17 cellular contexts compared by ENCODE assay signal in genomic region chr2:215847056-215847455, GRCh38.
DNase-seq lines count a peak whose midpoint lies in the region; ATAC-seq and TF ChIP-seq lines count a peak whose summit lies in the region.
"Had no signal": no experiment of that assay in that cellular context is flagged by ENCODE, and none has a peak within 500 bp of the region (broad histone marks: within the 10 kb centered on the region; RNA-seq: fewer than 3 reads in every experiment).

No MANE protein-coding gene starts in this region.

- H3K4me1 Mint-ChIP-seq in CD14-positive monocyte (peaks cover 28% of the 10 kb centered on the region), H9 (peaks cover 5 to 9% of the 10 kb centered on the region in 2 experiments; a peak in 3 of 4 replicates)
- no peaks in the 10 kb centered on the region for H3K4me1 Mint-ChIP-seq in effector memory CD8-positive, alpha-beta T cell (ENCODE audit: low read depth in 2 of 2)
- H3K4me1 Mint-ChIP-seq: CD8-positive, alpha-beta memory T cell had no signal

- no peak overlapping the region for H3T11ph ChIP-seq in H9 (ENCODE audit: low read length)

- H3K4me2 ChIP-seq in H9 (ENCODE audit: insufficient read depth, insufficient read length, low read length) (no peak overlapping the region), hepatocyte (no peak overlapping the region)

- no peak overlapping the region for H3K4ac ChIP-seq in H9 (ENCODE audit: low read depth, low read length)

- H4K5ac ChIP-seq in H9 (ENCODE audit: insufficient read length, low read depth, low read length), result no peak overlapping the region

- H4K20me1 ChIP-seq in H9 (ENCODE audit: control insufficient read depth, insufficient read depth, insufficient read length) (no peaks in the 10 kb centered on the region), hepatocyte (ENCODE audit: insufficient read depth, poor library complexity, severe bottlenecking) (no peaks in the 10 kb centered on the region)

- H4K91ac ChIP-seq in H9 (ENCODE audit: insufficient read length, low read depth, low read length), result no peak overlapping the region

- H3K27me3 Mint-ChIP-seq in CD14-positive monocyte (ENCODE audit: low read depth in 3 of 3), result peaks cover 0 to 2% (median 0%) of the 10 kb centered on the region in 3 donors
- no peaks in the 10 kb centered on the region; the same call in 1 of the 2 replicates for H3K27me3 Mint-ChIP-seq in H9 (ENCODE audit: low read depth)
- peaks cover 0 to 8% of the 10 kb centered on the region in 2 donors for H3K27me3 Mint-ChIP-seq in effector memory CD8-positive, alpha-beta T cell

- no peaks in the 10 kb centered on the region for H3K36me3 ChIP-seq in left ventricle myocardium inferior
- H3K36me3 ChIP-seq in hepatocyte (replicated peaks; ENCODE audit: insufficient read depth, low read depth), result no peaks in the 10 kb centered on the region
- H3K36me3 ChIP-seq in upper lobe of left lung, result no peaks in the 10 kb centered on the region
- H3K36me3 ChIP-seq: BE2C had no signal

- no peak overlapping the region for H3K9ac ChIP-seq in H9 (ENCODE audit: extremely low read depth, insufficient read length, low read length)

- no peak overlapping the region for H2BK20ac ChIP-seq in H9 (ENCODE audit: low read depth, low read length, poor library complexity, severe bottlenecking)

- no peaks in the 10 kb centered on the region for H3K9me2 ChIP-seq in hepatocyte (replicated peaks; ENCODE audit: insufficient read depth)

- no peak overlapping the region for H2BK5ac ChIP-seq in H9 (ENCODE audit: insufficient read length, low read length)

- H3K4me1 ChIP-seq in H9 (ENCODE audit: insufficient read depth, low read length), result no peaks in the 10 kb centered on the region
- H3K4me1 ChIP-seq in left ventricle myocardium inferior, result peaks cover 10% of the 10 kb centered on the region
- H3K4me1 ChIP-seq in hepatocyte (ENCODE audit: insufficient read depth), result peaks cover 13% of the 10 kb centered on the region
- peaks cover 0 to 4% (median 1%) of the 10 kb centered on the region in 4 donors for H3K4me1 ChIP-seq in upper lobe of left lung
- H3K4me1 ChIP-seq: BE2C, Caco-2 had no signal

- no peak overlapping the region for H3K56ac ChIP-seq in H9 (ENCODE audit: insufficient read length, low read depth, low read length)

- H2AFZ ChIP-seq in H9 (ENCODE audit: low read length), result peak overlapping the region; percentile 25
- no peak overlapping the region for H2AFZ ChIP-seq in hepatocyte

- no peak for TF ChIP-seq CTCF in CD14-positive monocyte (IDR thresholded peaks at IDR 0.05)
- no peak for TF ChIP-seq CTCF in H9 (conservative IDR thresholded peaks at IDR 0.05)
- TF ChIP-seq CTCF in left ventricle myocardium inferior (IDR thresholded peaks at IDR 0.05; ENCODE audit: borderline replicate concordance), result no peak
- no peak for TF ChIP-seq CTCF in hepatocyte (IDR thresholded peaks at IDR 0.05; ENCODE audit: poor library complexity)
- no peak for TF ChIP-seq CTCF in upper lobe of left lung (IDR thresholded peaks at IDR 0.05)

- no peak for ATAC-seq in effector memory CD8-positive, alpha-beta T cell (replicated peaks)
- ATAC-seq in upper lobe of left lung (ENCODE audit: low FRiP score in 2 of 2), result no peak
- ATAC-seq: HepG2 had no signal

- no peaks in the 10 kb centered on the region for H3K79me1 ChIP-seq in H9 (ENCODE audit: insufficient read depth, low read depth, low read length, poor library complexity, severe bottlenecking)

- TF ChIP-seq POLR2A in upper lobe of left lung (IDR thresholded peaks at IDR 0.05), result no peak

- no CpG with 5 or more reads among the region's 3 CpGs for WGBS in H9 (ENCODE audit: extremely low coverage, insufficient read length, low lambda C conversion rate)
- 73% methylated on average over 3 of the region's 3 CpGs for WGBS in hepatocyte (ENCODE audit: low lambda C conversion rate, missing lambda C conversion rate)
- WGBS in upper lobe of left lung, 2 donors, result 86 to 89% methylated on average over 3 of the region's 3 CpGs

- no peak overlapping the region for H3K23ac ChIP-seq in H9 (ENCODE audit: insufficient read length, low read depth, low read length)

- H3K36me3 Mint-ChIP-seq in CD14-positive monocyte (no peaks in the 10 kb centered on the region), H9 (ENCODE audit: insufficient read depth in 1 of 3, low read depth in 3 of 3) (no peaks in the 10 kb centered on the region)
- H3K36me3 Mint-ChIP-seq in effector memory CD8-positive, alpha-beta T cell (ENCODE audit: insufficient read depth), result no peaks in the 10 kb centered on the region
- H3K36me3 Mint-ChIP-seq: CD8-positive, alpha-beta memory T cell had no signal

- no peak overlapping the region for H3K4me3 Mint-ChIP-seq in CD14-positive monocyte
- no peak overlapping the region for H3K4me3 Mint-ChIP-seq in H9
- no peak overlapping the region for H3K4me3 Mint-ChIP-seq in effector memory CD8-positive, alpha-beta T cell
- H3K4me3 Mint-ChIP-seq: CD8-positive, alpha-beta memory T cell; HFFc6 had no signal

- H3K27ac ChIP-seq in H9 (ENCODE audit: insufficient read length, low read depth, low read length) (no peak overlapping the region), left ventricle myocardium inferior (replicated peaks) (peak overlapping the region; percentile 74), hepatocyte (no peak overlapping the region), upper lobe of left lung (no peak overlapping the region)
- H3K27ac ChIP-seq: C4-2B had no signal

- H3K9me3 ChIP-seq in H9 (ENCODE audit: control insufficient read depth, low read depth, low read length) (no peaks in the 10 kb centered on the region), left ventricle myocardium inferior (replicated peaks) (no peaks in the 10 kb centered on the region), hepatocyte (ENCODE audit: low read depth) (no peaks in the 10 kb centered on the region), upper lobe of left lung (no peaks in the 10 kb centered on the region)
- H3K9me3 ChIP-seq: BE2C, Caco-2 had no signal

- H3K27me3 ChIP-seq in H9 (ENCODE audit: insufficient read depth, low read length) (no peaks in the 10 kb centered on the region), left ventricle myocardium inferior (ENCODE audit: low read depth) (no peaks in the 10 kb centered on the region), hepatocyte (no peaks in the 10 kb centered on the region), upper lobe of left lung (no peaks in the 10 kb centered on the region)
- H3K27me3 ChIP-seq: BE2C had no signal

- no peak for TF ChIP-seq EP300 in upper lobe of left lung (IDR thresholded peaks at IDR 0.05)

- H3K23me2 ChIP-seq in H9 (ENCODE audit: insufficient read length, low read depth, low read length, poor library complexity, severe bottlenecking), result no peaks in the 10 kb centered on the region

- H2BK120ac ChIP-seq in H9 (ENCODE audit: low read depth, low read length, poor library complexity, severe bottlenecking), result no peak overlapping the region

- no peak overlapping the region for H3K18ac ChIP-seq in H9 (ENCODE audit: insufficient read length, low read depth, low read length)

- no peak overlapping the region for H3K14ac ChIP-seq in H9 (ENCODE audit: insufficient read depth, low read length)

- H3K9me3 Mint-ChIP-seq in CD14-positive monocyte (peaks cover 1 to 6% (median 3%) of the 10 kb centered on the region in 7 donors), H9 (no peaks in the 10 kb centered on the region)
- H3K9me3 Mint-ChIP-seq in effector memory CD8-positive, alpha-beta T cell, result no peaks in the 10 kb centered on the region
- H3K9me3 Mint-ChIP-seq: CD8-positive, alpha-beta memory T cell; HFFc6 had no signal

- H2BK12ac ChIP-seq in H9 (ENCODE audit: insufficient read length, low read depth, low read length), result no peak overlapping the region

- H4K8ac ChIP-seq in H9 (replicated peaks; ENCODE audit: insufficient read length, low read depth, low read length), result no peak overlapping the region

- no peak overlapping the region for H2AK5ac ChIP-seq in H9 (ENCODE audit: insufficient read length, low read length)

- intact Hi-C loops in CD14-positive monocyte (cut with micrococcal nuclease), result loop anchor here (5.0 to 10.0 kb wide), 2 partner anchors 55 to 58 kb away; no protein-coding TSS in a partner anchor
- intact Hi-C loops in left ventricle myocardium inferior (cut with micrococcal nuclease), result no loop called here

- H3K4me3 ChIP-seq in left ventricle myocardium inferior, result no peak overlapping the region
- H3K4me3 ChIP-seq in hepatocyte, result no peak overlapping the region
- H3K4me3 ChIP-seq in upper lobe of left lung, result no peak overlapping the region

- H2BK15ac ChIP-seq in H9 (ENCODE audit: low read depth, low read length), result no peak overlapping the region

- DNase-seq in CD14-positive monocyte (ENCODE audit: low spot score), result no peak
- no peak for DNase-seq in H9
- DNase-seq in dermis blood vessel endothelial cell, result peak; percentile 36
- peak; percentile 27 for DNase-seq in left ventricle myocardium inferior
- no peak for DNase-seq in hepatocyte (ENCODE audit: low spot score)
- DNase-seq in effector memory CD8-positive, alpha-beta T cell, result no peak
- no peak for DNase-seq in upper lobe of left lung
- DNase-seq in AG08396 (ENCODE audit: low spot score), result no peak
- DNase-seq: BE2C; Caco-2; CD8-positive, alpha-beta memory T cell; DND-41; GDM1; HCEC 1CT; HFFc6 had no signal

- H3K27ac Mint-ChIP-seq in CD14-positive monocyte (peak overlapping the region; percentile 23 to 94 (median 86)), H9 (no peak overlapping the region)
- H3K27ac Mint-ChIP-seq in effector memory CD8-positive, alpha-beta T cell, result no peak overlapping the region
- H3K27ac Mint-ChIP-seq: CD8-positive, alpha-beta memory T cell; HFFc6 had no signal

- H3K79me2 ChIP-seq in H9 (ENCODE audit: insufficient read depth, low read length), result no peaks in the 10 kb centered on the region
- H3K79me2 ChIP-seq in hepatocyte, result no peaks in the 10 kb centered on the region

Comparison
In these comparisons a context has a peak if more than half of its experiments do, and no peak if none do; other contexts are left out.
1. DNase-seq: peak in dermis blood vessel endothelial cell (single experiment) and left ventricle myocardium inferior (single experiment); none in CD14-positive monocyte (single experiment), H9 (single experiment), hepatocyte (single experiment), effector memory CD8-positive, alpha-beta T cell (0 of 3), upper lobe of left lung (0 of 2) and AG08396 (single experiment).
2. H3K27ac Mint-ChIP-seq: peak in CD14-positive monocyte (7 of 7); none in H9 (0 of 3) and effector memory CD8-positive, alpha-beta T cell (0 of 2).